9 cellular contexts compared by ENCODE assay signal in genomic region chr12:25151476-25151875, GRCh38. TPM values are rescaled to one million over a fixed set of nuclear protein-coding genes. Genes with fewer than 3 reads are reported as not detected.
DNase-seq lines count a peak whose midpoint lies in the region; TF ChIP-seq lines count a peak whose summit lies in the region.
"Had no signal": no experiment of that assay in that cellular context is flagged by ENCODE, and none has a peak within 500 bp of the region (broad histone marks: within the 10 kb centered on the region; RNA-seq: fewer than 3 reads in every experiment).

No MANE protein-coding gene starts in this region.

- TF ChIP-seq CTCF in foreskin fibroblast (IDR thresholded peaks at IDR 0.05; ENCODE audit: low read depth, low read length) (no peak), vagina (IDR thresholded peaks at IDR 0.05) (no peak)

- CTCF ChIA-PET in CD4-positive, alpha-beta memory T cell (lab: Charles Lee; ENCODE audit: partially characterized antibody) = interaction anchor here (0.6 to 1.6 kb wide), 5 partner anchors 12 to 236 kb away, joined by 3 to 6 read pairs (median 4); no protein-coding TSS in a partner anchor

- H3K27ac Mint-ChIP-seq in CD4-positive, alpha-beta memory T cell = peak overlapping the region in 1 of 7 donors; percentile 5
- H3K27ac Mint-ChIP-seq: activated CD8-positive, alpha-beta T cell treated with anti-CD3 and anti-CD28 coated beads for 36 hours had no signal

- H3K36me3 ChIP-seq in vagina = no peaks in the 10 kb centered on the region
- no peaks in the 10 kb centered on the region for H3K36me3 ChIP-seq in CD4-positive, alpha-beta memory T cell (ENCODE audit: insufficient read depth, low read length)

- H3K4me1 ChIP-seq in vagina = no peaks in the 10 kb centered on the region
- peaks cover 3% of the 10 kb centered on the region for H3K4me1 ChIP-seq in CD4-positive, alpha-beta memory T cell (ENCODE audit: insufficient read depth, low read length)

- DNase-seq in ELF-1 (ENCODE audit: low read depth, low spot score) (peak; percentile 26), SK-MEL-5 (ENCODE audit: low read depth, low spot score) (peak; percentile 61), foreskin fibroblast (peak; percentile 97 to 98), pons (ENCODE audit: low spot score) (peak; percentile 8), NCI-H1105 treated with DMSO at 0.1 percent for 48 hours (lab: John Stamatoyannopoulos, UW) (no peak), vagina (ENCODE audit: extremely low spot score in 2 of 2) (no peak)
- no peak for DNase-seq in activated T-cell treated with anti-CD3 and anti-CD28 coated beads, Interleukin-2, amount 50 U/mL, for 1 hour
- no peak for DNase-seq in CD4-positive, alpha-beta memory T cell
- DNase-seq: activated CD8-positive, alpha-beta T cell treated with anti-CD3 and anti-CD28 coated beads for 36 hours had no signal

- no peak overlapping the region for H3K4me3 Mint-ChIP-seq in CD4-positive, alpha-beta memory T cell
- H3K4me3 Mint-ChIP-seq: activated CD8-positive, alpha-beta T cell treated with anti-CD3 and anti-CD28 coated beads for 36 hours had no signal

- TF ChIP-seq POLR2A in vagina (IDR thresholded peaks at IDR 0.05) = no peak

- intact Hi-C loops in vagina (cut with DNase I) = no loop called here
- intact Hi-C loops in CD4-positive, alpha-beta memory T cell (cut with micrococcal nuclease) = no loop called here

- no peaks in the 10 kb centered on the region for H3K9me3 Mint-ChIP-seq in CD4-positive, alpha-beta memory T cell
- H3K9me3 Mint-ChIP-seq: activated CD8-positive, alpha-beta T cell treated with anti-CD3 and anti-CD28 coated beads for 36 hours had no signal

- H3K27me3 ChIP-seq in vagina = no peaks in the 10 kb centered on the region
- H3K27me3 ChIP-seq in CD4-positive, alpha-beta memory T cell (ENCODE audit: insufficient read depth, low read length) = no peaks in the 10 kb centered on the region

- no peak overlapping the region for H3K27ac ChIP-seq in vagina
- no peak overlapping the region for H3K27ac ChIP-seq in CD4-positive, alpha-beta memory T cell (ENCODE audit: low read depth, low read length)

- no peaks in the 10 kb centered on the region for H3K27me3 Mint-ChIP-seq in CD4-positive, alpha-beta memory T cell
- H3K27me3 Mint-ChIP-seq: activated CD8-positive, alpha-beta T cell treated with anti-CD3 and anti-CD28 coated beads for 36 hours had no signal

- POLR2A ChIA-PET in CD4-positive, alpha-beta memory T cell (lab: Charles Lee; ENCODE audit: partially characterized antibody) = no interaction called here

- in situ Hi-C loops in SK-MEL-5 (cut with HindIII; ENCODE audit: low pct_unique_long_range_greater_than_20kb, low sequenced_read_pairs) = no loop called here

- H3K4me3 ChIP-seq in foreskin fibroblast (ENCODE audit: low read depth in 1 of 2, low read length in 2 of 2) (no peak overlapping the region), vagina (no peak overlapping the region)
- no peak overlapping the region for H3K4me3 ChIP-seq in CD4-positive, alpha-beta memory T cell (ENCODE audit: low read length in 2 of 2)

- no peaks in the 10 kb centered on the region for H3K36me3 Mint-ChIP-seq in CD4-positive, alpha-beta memory T cell

- peaks cover 0 to 8% (median 6%) of the 10 kb centered on the region in 4 donors for H3K4me1 Mint-ChIP-seq in CD4-positive, alpha-beta memory T cell

- H3K9me3 ChIP-seq in vagina = no peaks in the 10 kb centered on the region
- no peaks in the 10 kb centered on the region for H3K9me3 ChIP-seq in CD4-positive, alpha-beta memory T cell (ENCODE audit: control insufficient read depth in 1 of 2, low read length in 2 of 2)

RNA-seq across cellular contexts. Expression of gene DNAI7, which starts 43.5 kb away (rescaled TPM):
- total RNA-seq in SK-MEL-5 (2014; rRNA removed; shearing (Covaris generic)) = 0.21 TPM in 1 of 2 replicates, not detected in the other
- not detected in 2 replicates for polyA plus RNA-seq in SK-MEL-5 (2015; cell fraction: cytosol; rRNA removed)
- not detected in 2 replicates for polyA plus RNA-seq in SK-MEL-5 (2015; cell fraction: nucleus; rRNA removed)
- total RNA-seq in vagina = 3.4 TPM
- under 1 TPM in 1 of 2 experiments, not detected in 1; 0.15 TPM for total RNA-seq in CD4-positive, alpha-beta memory T cell
- under 1 TPM in 1 of 2 donors, not detected in 1; 0.07 TPM for polyA plus RNA-seq in CD4-positive, alpha-beta memory T cell
- total RNA-seq: activated CD8-positive, alpha-beta T cell treated with anti-CD3 and anti-CD28 coated beads for 36 hours had no signal

RNA-seq across cellular contexts. Expression of gene ETFRF1, which starts 43.6 kb away (rescaled TPM):
- 25.0 and 25.9 TPM in 2 replicates for total RNA-seq in SK-MEL-5 (2014; rRNA removed; shearing (Covaris generic))
- 25.9 and 31.7 TPM in 2 replicates for polyA plus RNA-seq in SK-MEL-5 (2015; cell fraction: cytosol; rRNA removed)
- polyA plus RNA-seq in SK-MEL-5 (2015; cell fraction: nucleus; rRNA removed) = 7.7 and 20.1 TPM in 2 replicates
- total RNA-seq in vagina = 15.7 TPM
- 10 to 100 TPM; 22.1 to 23.0 TPM for total RNA-seq in CD4-positive, alpha-beta memory T cell
- polyA plus RNA-seq in CD4-positive, alpha-beta memory T cell = 10 to 100 TPM; 30.8 to 56.5 TPM

Comparison
In these comparisons a context has a peak if more than half of its experiments do, and no peak if none do; other contexts are left out.
1. DNase-seq: peak in ELF-1 (single experiment), SK-MEL-5 (single experiment), foreskin fibroblast (2 of 2) and pons (single experiment); none in NCI-H1105 treated with DMSO at 0.1 percent for 48 hours (single experiment), vagina (0 of 2), activated T-cell treated with anti-CD3 and anti-CD28 coated beads, Interleukin-2, amount 50 U/mL, for 1 hour (single experiment) and CD4-positive, alpha-beta memory T cell (0 of 5).